ENCODE assay signal across 19 cellular contexts in genomic region chr6:167941822-167942221, GRCh38. TPM values are rescaled to one million over a fixed set of nuclear protein-coding genes. Genes with fewer than 3 reads are reported as not detected.
DNase-seq lines count a peak whose midpoint lies in the region; ATAC-seq and TF ChIP-seq lines count a peak whose summit lies in the region.
"Had no signal": no experiment of that assay in that cellular context is flagged by ENCODE, and none has a peak within 500 bp of the region (broad histone marks: within the 10 kb centered on the region; RNA-seq: fewer than 3 reads in every experiment).

No MANE protein-coding gene starts in this region.

- H3K36me3 Mint-ChIP-seq in endodermal cell (ENCODE audit: low read depth) = peaks cover 46% of the 10 kb centered on the region
- H3K36me3 Mint-ChIP-seq in progenitor cell of endocrine pancreas (ENCODE audit: insufficient read depth) = peaks cover 36% of the 10 kb centered on the region

- no peak overlapping the region for H3K9ac ChIP-seq in endodermal cell (ENCODE audit: extremely low read depth, low read length, poor library complexity, severe bottlenecking)

- peaks cover 75% of the 10 kb centered on the region for H3K36me3 ChIP-seq in endodermal cell (ENCODE audit: control insufficient read depth, insufficient read depth, low read length)

- H3K4me3 Mint-ChIP-seq in endodermal cell = no peak overlapping the region
- no peak overlapping the region for H3K4me3 Mint-ChIP-seq in progenitor cell of endocrine pancreas (ENCODE audit: low read depth)
- H3K4me3 Mint-ChIP-seq: CD4-positive, alpha-beta memory T cell; GM23338; H9; HFFc6 had no signal

- H3K4me1 ChIP-seq in endodermal cell (ENCODE audit: control insufficient read depth, insufficient read depth, low read length) = no peaks in the 10 kb centered on the region

- DNase-seq in M059J (ENCODE audit: low read depth) (peak; percentile 17), endodermal cell (no peak), progenitor cell of endocrine pancreas (ENCODE audit: low spot score, unreplicated experiment) (no peak), DMS79 treated with DMSO at 0.1 percent for 48 hours (lab: John Stamatoyannopoulos, UW) (no peak), NCI-H1930 (lab: John Stamatoyannopoulos, UW) (no peak)
- DNase-seq: C1 segment of cervical spinal cord; Calu3; CD4-positive, alpha-beta memory T cell; COR-L47; DMS53; DND-41; GDM1; H9; HFFc6 had no signal

- no peak overlapping the region for H3K27ac ChIP-seq in endodermal cell (ENCODE audit: low read depth, low read length)

- no peak for TF ChIP-seq CTCF in endodermal cell (conservative IDR thresholded peaks at IDR 0.05)
- no peak for TF ChIP-seq CTCF in progenitor cell of endocrine pancreas (IDR thresholded peaks at IDR 0.05; ENCODE audit: unreplicated experiment)

- H3K27me3 Mint-ChIP-seq in endodermal cell (ENCODE audit: insufficient read depth) (no peaks in the 10 kb centered on the region), progenitor cell of endocrine pancreas (no peaks in the 10 kb centered on the region)

- 92 to 100% methylated on average over 2 to 3 of the region's 3 CpGs for WGBS in endodermal cell (ENCODE audit: insufficient coverage in 1 of 2, insufficient read length in 1 of 2), 2 experiments

- H3K27ac Mint-ChIP-seq in endodermal cell = peak overlapping the region; percentile 17
- peak overlapping the region; percentile 74 for H3K27ac Mint-ChIP-seq in progenitor cell of endocrine pancreas
- H3K27ac Mint-ChIP-seq: CD4-positive, alpha-beta memory T cell; GM23338; H9; HFFc6 had no signal

- no peaks in the 10 kb centered on the region for H3K9me3 ChIP-seq in endodermal cell (ENCODE audit: control insufficient read depth, low read length)

- ATAC-seq in HG02588 (IDR thresholded peaks at IDR 0.05; ENCODE audit: unreplicated experiment) = no peak
- ATAC-seq: GM23338, HCT116 had no signal

- no peak overlapping the region for H3K4me3 ChIP-seq in endodermal cell (ENCODE audit: low read length)
- H3K4me3 ChIP-seq: GM23338 had no signal

- H3K4me1 Mint-ChIP-seq in endodermal cell (peaks cover 3% of the 10 kb centered on the region), progenitor cell of endocrine pancreas (ENCODE audit: low read depth) (no peaks in the 10 kb centered on the region)
- H3K4me1 Mint-ChIP-seq: CD4-positive, alpha-beta memory T cell had no signal

- H3K9me3 Mint-ChIP-seq in endodermal cell (no peaks in the 10 kb centered on the region), progenitor cell of endocrine pancreas (ENCODE audit: low read depth) (no peaks in the 10 kb centered on the region)
- H3K9me3 Mint-ChIP-seq: CD4-positive, alpha-beta memory T cell; GM23338; H9; HFFc6 had no signal

- no peaks in the 10 kb centered on the region for H3K27me3 ChIP-seq in endodermal cell (ENCODE audit: control insufficient read depth, insufficient read depth, low read length, poor library complexity, severe bottlenecking)

RNA-seq across cellular contexts. Expression of gene KIF25, which starts 55.6 kb away (rescaled TPM):
- not detected in 2 replicates for total RNA-seq in M059J (2014; rRNA removed; shearing (Covaris generic))
- total RNA-seq in endodermal cell (1 to 10 TPM in 1 of 2 donors, not detected in 1; 1.3 TPM), progenitor cell of endocrine pancreas (not detected in 2 replicates)
- polyA plus RNA-seq in endodermal cell (2013, experiment 1 of 2) = 0.53 TPM
- polyA plus RNA-seq in endodermal cell (2013, experiment 2 of 2) = 0.79 TPM
- total RNA-seq: A172; Calu3; CD4-positive, alpha-beta memory T cell; HFFc6 had no signal
- polyA plus RNA-seq: BJ; CD4-positive, alpha-beta memory T cell had no signal
